Comparison of ENCODE assay signal across 20 cellular contexts in genomic region chr7:27248911-27249723, GRCh38. TPM values are rescaled to one million over a fixed set of nuclear protein-coding genes. Genes with fewer than 3 reads are reported as not detected.
DNase-seq lines count a peak whose midpoint lies in the region; ATAC-seq and TF ChIP-seq lines count a peak whose summit lies in the region.
"Had no signal": no experiment of that assay in that cellular context is flagged by ENCODE, and none has a peak within 500 bp of the region (broad histone marks: within the 10 kb centered on the region; RNA-seq: fewer than 3 reads in every experiment).

No MANE protein-coding gene starts in this region.

- H3K79me2 ChIP-seq in Karpas-422 (ENCODE audit: low read length) (no peaks in the 10 kb centered on the region), mammary epithelial cell (ENCODE audit: insufficient read depth, low read length) (no peaks in the 10 kb centered on the region)

- intact Hi-C loops in mammary epithelial cell (cut with micrococcal nuclease) = no loop called here

- H3K4me2 ChIP-seq in BLaER1 treated with 17β-estradiol and CSF1 and Interleukin-3, amounts not matched to agents 10 nM and 100 nM = peak overlapping the region in 9 of 11 experiments; percentile 15 to 55 (median 26); a peak in 14 of 22 replicates
- H3K4me2 ChIP-seq in Karpas-422 (ENCODE audit: low read depth, low read length, poor library complexity, severe bottlenecking) = peak overlapping the region; percentile 28
- H3K4me2 ChIP-seq in mammary epithelial cell (ENCODE audit: insufficient read depth, low read depth, low read length) = peak overlapping the region; percentile 53

- peaks cover 38 to 82% (median 80%) of the 10 kb centered on the region in 11 experiments for H3K27me3 ChIP-seq in BLaER1 treated with 17β-estradiol and CSF1 and Interleukin-3, amounts not matched to agents 10 nM and 100 nM
- no peaks in the 10 kb centered on the region for H3K27me3 ChIP-seq in Karpas-422 (ENCODE audit: low read length)
- H3K27me3 ChIP-seq in mammary epithelial cell (ENCODE audit: insufficient read depth, low read length) = peaks cover 52% of the 10 kb centered on the region

- peak overlapping the region in 7 of 8 donors; percentile 20 to 56 (median 39) for H3K4me3 Mint-ChIP-seq in naive B cell
- no peak overlapping the region for H3K4me3 Mint-ChIP-seq in activated CD8-positive, alpha-beta T cell treated with anti-CD3 and anti-CD28 coated beads, Interleukin-2, amount 10 ng/mL, durations not matched to agents 7 days and 5 days
- H3K4me3 Mint-ChIP-seq: natural killer cell treated with Interleukin-12 subunit alpha and Interleukin-12 subunit beta and Interleukin-15 and Interleukin-18, amount 100 ng/mL, for 72 hours had no signal

- in situ Hi-C loops in mammary epithelial cell (cut with MboI; ENCODE audit: low sequenced_read_pairs in 2 of 2) = no loop called here

- H3K36me3 Mint-ChIP-seq in naive B cell = peaks cover 4 to 8% of the 10 kb centered on the region in 2 donors
- H3K36me3 Mint-ChIP-seq in activated CD8-positive, alpha-beta T cell treated with anti-CD3 and anti-CD28 coated beads, Interleukin-2, amount 10 ng/mL, durations not matched to agents 7 days and 5 days (ENCODE audit: low read depth) = no peaks in the 10 kb centered on the region
- H3K36me3 Mint-ChIP-seq: natural killer cell treated with Interleukin-12 subunit alpha and Interleukin-12 subunit beta and Interleukin-15 and Interleukin-18, amount 100 ng/mL, for 72 hours had no signal

- peaks cover 73 to 96% (median 83%) of the 10 kb centered on the region in 3 donors for H3K27me3 Mint-ChIP-seq in naive B cell
- peaks cover 93% of the 10 kb centered on the region for H3K27me3 Mint-ChIP-seq in activated CD8-positive, alpha-beta T cell treated with anti-CD3 and anti-CD28 coated beads, Interleukin-2, amount 10 ng/mL, durations not matched to agents 7 days and 5 days (ENCODE audit: low read depth)

- H3K9me2 ChIP-seq in Karpas-422 (replicated peaks; ENCODE audit: insufficient read depth, low read length) = no peaks in the 10 kb centered on the region

- H3K9me3 ChIP-seq in BLaER1 treated with 17β-estradiol and CSF1 and Interleukin-3, amounts not matched to agents 10 nM and 100 nM (replicated peaks in 1 of 11) = peaks cover 41 to 80% (median 53%) of the 10 kb centered on the region in 11 experiments
- H3K9me3 ChIP-seq in Karpas-422 (ENCODE audit: low read length) (no peaks in the 10 kb centered on the region), mammary epithelial cell (replicated peaks; ENCODE audit: insufficient read depth, low read length) (peaks cover 6% of the 10 kb centered on the region)
- H3K9me3 ChIP-seq: right lobe of liver, stomach had no signal

- no peak for TF ChIP-seq CTCF in mammary epithelial cell (conservative IDR thresholded peaks at IDR 0.05 in 1 of 2, IDR thresholded peaks at IDR 0.05 in 1 of 2; ENCODE audit: extremely low read depth in 1 of 2, insufficient read depth in 1 of 2, low read depth in 1 of 2, low read length in 2 of 2)

- H4K20me1 ChIP-seq in BLaER1 treated with 17β-estradiol and CSF1 and Interleukin-3, amounts not matched to agents 10 nM and 100 nM = no peaks in the 10 kb centered on the region
- H4K20me1 ChIP-seq in Karpas-422 (ENCODE audit: insufficient read depth, low read depth, low read length) (no peaks in the 10 kb centered on the region), mammary epithelial cell (ENCODE audit: insufficient read depth, low read length) (no peaks in the 10 kb centered on the region)

- H3K4me1 Mint-ChIP-seq in naive B cell = peaks cover 31 to 36% (median 33%) of the 10 kb centered on the region in 3 donors
- H3K4me1 Mint-ChIP-seq in activated CD8-positive, alpha-beta T cell treated with anti-CD3 and anti-CD28 coated beads, Interleukin-2, amount 10 ng/mL, durations not matched to agents 7 days and 5 days (ENCODE audit: low read depth) = no peaks in the 10 kb centered on the region

- dilution Hi-C loops in mammary epithelial cell (cut with HindIII; ENCODE audit: low sequenced_read_pairs) = no loop called here

- H2AFZ ChIP-seq in Karpas-422 (ENCODE audit: low read length) (no peak overlapping the region), mammary epithelial cell (ENCODE audit: low read depth, low read length) (peak overlapping the region; percentile 54)

- CTCF ChIA-PET in mammary epithelial cell (lab: Charles Lee; ENCODE audit: low non-redundant PET) = no interaction called here
- CTCF ChIA-PET in activated CD8-positive, alpha-beta T cell treated with anti-CD3 and anti-CD28 coated beads, Interleukin-2, amount 10 ng/mL, durations not matched to agents 7 days and 5 days (lab: Charles Lee) = no interaction called here

- H3K36me3 ChIP-seq in BLaER1 treated with 17β-estradiol and CSF1 and Interleukin-3, amounts not matched to agents 10 nM and 100 nM = no peaks in the 10 kb centered on the region
- H3K36me3 ChIP-seq in Karpas-422 (ENCODE audit: insufficient read depth, low read length) (no peaks in the 10 kb centered on the region), mammary epithelial cell (ENCODE audit: insufficient read depth, low read length) (no peaks in the 10 kb centered on the region)
- H3K36me3 ChIP-seq: right lobe of liver, stomach had no signal

- DNase-seq in Karpas-422 (no peak), mammary epithelial cell (peak; percentile 76), naive B cell (no peak), globus pallidus (ENCODE audit: low spot score) (no peak)
- DNase-seq in activated CD8-positive, alpha-beta T cell treated with anti-CD3 and anti-CD28 coated beads, Interleukin-2, amount 10 ng/mL, durations not matched to agents 7 days and 5 days = no peak
- DNase-seq: activated CD8-positive, alpha-beta memory T cell treated with anti-CD3 and anti-CD28 coated beads for 24 hours; activated naive CD4-positive, alpha-beta T cell; DMS79 treated with DMSO at 0.1 percent for 48 hours; effector memory CD4-positive, alpha-beta T cell; HCEC 1CT; left colon; NCI-H1436; NCI-H526; right lobe of liver; stomach had no signal

- POLR2A ChIA-PET in activated CD8-positive, alpha-beta T cell treated with anti-CD3 and anti-CD28 coated beads, Interleukin-2, amount 10 ng/mL, durations not matched to agents 7 days and 5 days (lab: Charles Lee) = interaction anchor here (0.6 kb wide), 1 partner anchor 15 kb away, joined by 3 read pairs; no protein-coding TSS in a partner anchor

- H3K4me1 ChIP-seq in BLaER1 treated with 17β-estradiol and CSF1 and Interleukin-3, amounts not matched to agents 10 nM and 100 nM = peaks cover 0 to 23% (median 12%) of the 10 kb centered on the region in 10 experiments; a peak in 10 of 20 replicates
- H3K4me1 ChIP-seq in Karpas-422 (ENCODE audit: low read length) (peaks cover 9% of the 10 kb centered on the region), mammary epithelial cell (ENCODE audit: insufficient read depth, low read length) (peaks cover 32% of the 10 kb centered on the region)

- BruUV-seq in mammary epithelial cell (replicated peaks; lab: Mats Ljungman, UMichigan) = no TSS peak

- WGBS in mammary epithelial cell (ENCODE audit: low coverage, missing lambda C conversion rate) = 17% methylated on average over 14 of the region's 23 CpGs

- ATAC-seq in naive B cell (ENCODE audit: low read depth in 2 of 2) (peak; percentile 39 to 47), HG03469 (IDR thresholded peaks at IDR 0.05; ENCODE audit: unreplicated experiment) (no peak), GM21528 (IDR thresholded peaks at IDR 0.05; ENCODE audit: low FRiP score, unreplicated experiment) (no peak)
- no peak for ATAC-seq in activated CD8-positive, alpha-beta T cell treated with anti-CD3 and anti-CD28 coated beads, Interleukin-2, amount 10 ng/mL, durations not matched to agents 7 days and 5 days
- ATAC-seq: left colon; natural killer cell treated with Interleukin-12 subunit alpha and Interleukin-12 subunit beta and Interleukin-15 and Interleukin-18, amount 100 ng/mL, for 72 hours; right lobe of liver had no signal

- H3K9me3 Mint-ChIP-seq in naive B cell = peaks cover 0 to 29% (median 9%) of the 10 kb centered on the region in 7 donors
- H3K9me3 Mint-ChIP-seq in activated CD8-positive, alpha-beta T cell treated with anti-CD3 and anti-CD28 coated beads, Interleukin-2, amount 10 ng/mL, durations not matched to agents 7 days and 5 days (ENCODE audit: insufficient read depth) = no peaks in the 10 kb centered on the region
- H3K9me3 Mint-ChIP-seq: natural killer cell treated with Interleukin-12 subunit alpha and Interleukin-12 subunit beta and Interleukin-15 and Interleukin-18, amount 100 ng/mL, for 72 hours had no signal

- H3K9ac ChIP-seq in BLaER1 treated with 17β-estradiol and CSF1 and Interleukin-3, amounts not matched to agents 10 nM and 100 nM = no peak overlapping the region
- H3K9ac ChIP-seq in Karpas-422 (ENCODE audit: low read length) (no peak overlapping the region), mammary epithelial cell (ENCODE audit: insufficient read depth, low read length) (no peak overlapping the region)

- H3K4me3 ChIP-seq in BLaER1 treated with 17β-estradiol and CSF1 and Interleukin-3, amounts not matched to agents 10 nM and 100 nM = no peak overlapping the region
- H3K4me3 ChIP-seq in Karpas-422 (ENCODE audit: low read length) (no peak overlapping the region), mammary epithelial cell (replicated peaks in 1 of 3; ENCODE audit: insufficient read depth in 1 of 3, low read depth in 2 of 3, low read length in 3 of 3) (no peak overlapping the region)
- H3K4me3 ChIP-seq: right lobe of liver, stomach had no signal

- peak overlapping the region in 1 of 6 donors; percentile 69 for H3K27ac Mint-ChIP-seq in naive B cell
- no peak overlapping the region for H3K27ac Mint-ChIP-seq in activated CD8-positive, alpha-beta T cell treated with anti-CD3 and anti-CD28 coated beads, Interleukin-2, amount 10 ng/mL, durations not matched to agents 7 days and 5 days
- H3K27ac Mint-ChIP-seq: natural killer cell treated with Interleukin-12 subunit alpha and Interleukin-12 subunit beta and Interleukin-15 and Interleukin-18, amount 100 ng/mL, for 72 hours had no signal

- H3K27ac ChIP-seq in BLaER1 treated with 17β-estradiol and CSF1 and Interleukin-3, amounts not matched to agents 10 nM and 100 nM = no peak overlapping the region
- H3K27ac ChIP-seq in Karpas-422 (ENCODE audit: low read length) (no peak overlapping the region), mammary epithelial cell (ENCODE audit: insufficient read depth, low read depth, low read length) (no peak overlapping the region)
- H3K27ac ChIP-seq: right lobe of liver, stomach had no signal

RNA-seq across cellular contexts. Expression of gene EVX1, which starts 6.5 kb away (rescaled TPM):
- not detected in 2 replicates for total RNA-seq in Karpas-422 (2014; rRNA removed; shearing (Covaris generic); ENCODE audit: low replicate concordance)
- total RNA-seq in mammary epithelial cell = not detected
- polyA plus RNA-seq in mammary epithelial cell (not detected), naive B cell (ENCODE audit: low read depth in 6 of 6) (not detected)
- not detected for polyA minus RNA-seq in mammary epithelial cell
- not detected for total RNA-seq in activated CD8-positive, alpha-beta T cell treated with anti-CD3 and anti-CD28 coated beads, Interleukin-2, amount 10 ng/mL, durations not matched to agents 7 days and 5 days
- total RNA-seq: HT-29; natural killer cell treated with Interleukin-12 subunit alpha and Interleukin-12 subunit beta and Interleukin-15 and Interleukin-18, amount 100 ng/mL, for 72 hours; right lobe of liver; stomach had no signal
- polyA plus RNA-seq: stomach had no signal

RNA-seq across cellular contexts. Expression of gene HOXA13, which starts 49.2 kb away (rescaled TPM):
- 0.07 TPM in 1 of 2 replicates, not detected in the other for total RNA-seq in Karpas-422 (2014; rRNA removed; shearing (Covaris generic); ENCODE audit: low replicate concordance)
- total RNA-seq in mammary epithelial cell = not detected
- not detected for polyA plus RNA-seq in mammary epithelial cell
- not detected for polyA minus RNA-seq in mammary epithelial cell
- not detected for polyA plus RNA-seq in naive B cell (ENCODE audit: low read depth in 6 of 6)
- total RNA-seq in activated CD8-positive, alpha-beta T cell treated with anti-CD3 and anti-CD28 coated beads, Interleukin-2, amount 10 ng/mL, durations not matched to agents 7 days and 5 days = not detected
- total RNA-seq: natural killer cell treated with Interleukin-12 subunit alpha and Interleukin-12 subunit beta and Interleukin-15 and Interleukin-18, amount 100 ng/mL, for 72 hours; right lobe of liver had no signal
- polyA plus RNA-seq: stomach had no signal

Comparison
In these comparisons a context has a peak if more than half of its experiments do, and no peak if none do; other contexts are left out.
1. ATAC-seq: peak in naive B cell (2 of 2); none in HG03469 (single experiment), activated CD8-positive, alpha-beta T cell treated with anti-CD3 and anti-CD28 coated beads, Interleukin-2, amount 10 ng/mL, durations not matched to agents 7 days and 5 days (single experiment) and GM21528 (single experiment).
2. Peak in every context shown above with its lines, with median percentiles within 50 percentile points of each other: H3K4me2 ChIP-seq.